In genomic region chr16:73047221-73047535, GRCh38 we compare ENCODE assay signal across 8 cellular contexts. TPM values are rescaled to one million over a fixed set of nuclear protein-coding genes. Genes with fewer than 3 reads are reported as not detected.
A peak's percentile ranks its signal among the peaks of the same experiment; 100 is the strongest.
DNase-seq lines count a peak whose midpoint lies in the region; ATAC-seq and TF ChIP-seq lines count a peak whose summit lies in the region.

No MANE protein-coding gene starts in this region.

- ATAC-seq in activated CD8-positive, alpha-beta memory T cell treated with anti-CD3 and anti-CD28 coated beads, Interleukin-2, amount 10 ng/mL, durations not matched to agents 7 days and 5 days, result no peak
- ATAC-seq in activated naive CD8-positive, alpha-beta T cell treated with anti-CD3 and anti-CD28 coated beads, Interleukin-2, amount 10 ng/mL, durations not matched to agents 7 days and 5 days (ENCODE audit: low read depth), result no peak
- no peak for ATAC-seq in left lung

- peak overlapping the region; percentile 6 for H3K4me3 Mint-ChIP-seq in activated CD8-positive, alpha-beta memory T cell treated with anti-CD3 and anti-CD28 coated beads, Interleukin-2, amount 10 ng/mL, durations not matched to agents 7 days and 5 days
- H3K4me3 Mint-ChIP-seq in activated naive CD8-positive, alpha-beta T cell treated with anti-CD3 and anti-CD28 coated beads, Interleukin-2, amount 10 ng/mL, durations not matched to agents 7 days and 5 days, result peak overlapping the region; percentile 72

- H3K36me3 Mint-ChIP-seq in activated CD8-positive, alpha-beta memory T cell treated with anti-CD3 and anti-CD28 coated beads, Interleukin-2, amount 10 ng/mL, durations not matched to agents 7 days and 5 days, result no peaks in the 10 kb centered on the region
- no peaks in the 10 kb centered on the region for H3K36me3 Mint-ChIP-seq in activated naive CD8-positive, alpha-beta T cell treated with anti-CD3 and anti-CD28 coated beads, Interleukin-2, amount 10 ng/mL, durations not matched to agents 7 days and 5 days

- no peaks in the 10 kb centered on the region for H3K4me1 Mint-ChIP-seq in activated CD8-positive, alpha-beta memory T cell treated with anti-CD3 and anti-CD28 coated beads, Interleukin-2, amount 10 ng/mL, durations not matched to agents 7 days and 5 days
- no peaks in the 10 kb centered on the region for H3K4me1 Mint-ChIP-seq in activated naive CD8-positive, alpha-beta T cell treated with anti-CD3 and anti-CD28 coated beads, Interleukin-2, amount 10 ng/mL, durations not matched to agents 7 days and 5 days

- peak overlapping the region; percentile 84 to 86 for H3K27ac ChIP-seq in left lung
- H3K27ac ChIP-seq in thymus (ENCODE audit: low read depth), result no peak overlapping the region

- intact Hi-C loops in left lung (cut with DNase I), result no loop called here

- H3K4me1 ChIP-seq in left lung (peaks cover 20 to 44% of the 10 kb centered on the region in 2 donors), thymus (ENCODE audit: control insufficient read depth, insufficient read depth, low read length) (peaks cover 3% of the 10 kb centered on the region)

- no peak for TF ChIP-seq CTCF in left lung (IDR thresholded peaks at IDR 0.05)

- H3K9me3 ChIP-seq in left lung, result no peaks in the 10 kb centered on the region
- no peaks in the 10 kb centered on the region for H3K9me3 ChIP-seq in thymus (ENCODE audit: control insufficient read depth)

- DNase-seq in activated CD8-positive, alpha-beta memory T cell treated with anti-CD3 and anti-CD28 coated beads, Interleukin-2, amount 10 ng/mL, durations not matched to agents 7 days and 5 days, result no peak
- no peak for DNase-seq in activated CD8-positive, alpha-beta memory T cell treated with anti-CD3 and anti-CD28 coated beads for 24 hours
- no peak for DNase-seq in activated naive CD8-positive, alpha-beta T cell treated with anti-CD3 and anti-CD28 coated beads, Interleukin-2, amount 10 ng/mL, durations not matched to agents 7 days and 5 days
- no peak for DNase-seq in left lung
- DNase-seq in GM19240 (ENCODE audit: insufficient read length, low spot score), result no peak
- no peak for DNase-seq in NCI-H2227 treated with DMSO at 0.1 percent for 48 hours (lab: John Stamatoyannopoulos, UW)
- DNase-seq in GM19238 (ENCODE audit: insufficient read length, low spot score), result no peak

- H3K27ac Mint-ChIP-seq in activated CD8-positive, alpha-beta memory T cell treated with anti-CD3 and anti-CD28 coated beads, Interleukin-2, amount 10 ng/mL, durations not matched to agents 7 days and 5 days, result no peak overlapping the region
- no peak overlapping the region for H3K27ac Mint-ChIP-seq in activated naive CD8-positive, alpha-beta T cell treated with anti-CD3 and anti-CD28 coated beads, Interleukin-2, amount 10 ng/mL, durations not matched to agents 7 days and 5 days

- H3K27me3 Mint-ChIP-seq in activated CD8-positive, alpha-beta memory T cell treated with anti-CD3 and anti-CD28 coated beads, Interleukin-2, amount 10 ng/mL, durations not matched to agents 7 days and 5 days, result peaks cover 37% of the 10 kb centered on the region
- H3K27me3 Mint-ChIP-seq in activated naive CD8-positive, alpha-beta T cell treated with anti-CD3 and anti-CD28 coated beads, Interleukin-2, amount 10 ng/mL, durations not matched to agents 7 days and 5 days, result peaks cover 51% of the 10 kb centered on the region

- POLR2A ChIA-PET in activated naive CD8-positive, alpha-beta T cell treated with anti-CD3 and anti-CD28 coated beads, Interleukin-2, amount 10 ng/mL, durations not matched to agents 7 days and 5 days (lab: Charles Lee), result no interaction called here

- no peaks in the 10 kb centered on the region for H3K9me3 Mint-ChIP-seq in activated CD8-positive, alpha-beta memory T cell treated with anti-CD3 and anti-CD28 coated beads, Interleukin-2, amount 10 ng/mL, durations not matched to agents 7 days and 5 days (ENCODE audit: low read depth)
- no peaks in the 10 kb centered on the region for H3K9me3 Mint-ChIP-seq in activated naive CD8-positive, alpha-beta T cell treated with anti-CD3 and anti-CD28 coated beads, Interleukin-2, amount 10 ng/mL, durations not matched to agents 7 days and 5 days

- CTCF ChIA-PET in activated CD8-positive, alpha-beta memory T cell treated with anti-CD3 and anti-CD28 coated beads, Interleukin-2, amount 10 ng/mL, durations not matched to agents 7 days and 5 days (lab: Charles Lee), result no interaction called here

- WGBS in thymus, result 94% methylated on average over 6 of the region's 6 CpGs

- H3K4me3 ChIP-seq in left lung, result peak overlapping the region; percentile 59 to 61
- H3K4me3 ChIP-seq in thymus (ENCODE audit: low read length), result peak overlapping the region; percentile 54

- peaks cover 0 to 33% of the 10 kb centered on the region in 2 donors for H3K27me3 ChIP-seq in left lung
- H3K27me3 ChIP-seq in thymus (ENCODE audit: control insufficient read depth, insufficient read depth), result peaks cover 32% of the 10 kb centered on the region

- H3K36me3 ChIP-seq in left lung (no peaks in the 10 kb centered on the region), thymus (ENCODE audit: control insufficient read depth, insufficient read depth) (no peaks in the 10 kb centered on the region)

RNA-seq across cellular contexts. Expression of gene ZFHX3, which starts 0.8 kb away (rescaled TPM):
- total RNA-seq in activated CD8-positive, alpha-beta memory T cell treated with anti-CD3 and anti-CD28 coated beads, Interleukin-2, amount 10 ng/mL, durations not matched to agents 7 days and 5 days, result 1 to 10 TPM in 1 of 2 experiments, under 1 TPM in 1; 0.32 to 1.9 TPM
- 1 to 10 TPM; 1.1 to 1.6 TPM for total RNA-seq in activated naive CD8-positive, alpha-beta T cell treated with anti-CD3 and anti-CD28 coated beads, Interleukin-2, amount 10 ng/mL, durations not matched to agents 7 days and 5 days
- 10 to 100 TPM; 21.4 to 25.7 TPM for total RNA-seq in left lung
- 1.9 TPM for polyA plus RNA-seq in thymus

Comparison
In these comparisons a context has a peak if more than half of its experiments do, and no peak if none do; other contexts are left out.
1. RNA of gene ZFHX3, which starts 0.8 kb away (total RNA-seq): 21.4 to 25.7 TPM in left lung; 0.32 to 1.9 TPM in activated CD8-positive, alpha-beta memory T cell treated with anti-CD3 and anti-CD28 coated beads, Interleukin-2, amount 10 ng/mL, durations not matched to agents 7 days and 5 days and 1.1 to 1.6 TPM in activated naive CD8-positive, alpha-beta T cell treated with anti-CD3 and anti-CD28 coated beads, Interleukin-2, amount 10 ng/mL, durations not matched to agents 7 days and 5 days; every median in the first group is over 4 times any median in the second.